ENCODE assay signal across 28 cellular contexts in genomic region chr1:41286992-41287391, GRCh38.
"Had no signal": no experiment of that assay in that cellular context is flagged by ENCODE, and none has a peak within 500 bp of the region (broad histone marks: within the 10 kb centered on the region; RNA-seq: fewer than 3 reads in every experiment).

No MANE protein-coding gene starts in this region.

- H3K27ac ChIP-seq: ascending aorta, brain microvascular endothelial cell, left lung, lower lobe of right lung, ovary, prostate gland, stomach, thyroid gland, upper lobe of left lung, vagina had no signal

- ATAC-seq: activated CD4-positive, alpha-beta T cell treated with anti-CD3 and anti-CD28 coated beads for 36 hours; effector memory CD8-positive, alpha-beta T cell; left lung; lower lobe of right lung; natural killer cell; stimulated activated naive B cell treated with anti-CD40 and anti-IgM and Interleukin-4, amounts not matched to agents 10 μg/mL and 1 μg/mL and 100 μg/mL, for 72 hours had no signal

- H3K9me3 Mint-ChIP-seq: activated naive CD4-positive, alpha-beta T cell treated with anti-CD3 and anti-CD28 coated beads, Interleukin-2, amount 10 ng/mL, durations not matched to agents 7 days and 5 days; activated naive CD8-positive, alpha-beta T cell treated with anti-CD3 and anti-CD28 coated beads, Interleukin-2, amount 10 ng/mL, durations not matched to agents 7 days and 5 days; activated T-helper 1 cell treated with anti-CD3 and anti-CD28 coated beads, Interleukin-12 subunit alpha, Interleukin-12 subunit beta, Interleukin-2, Interleukin-4 antibody, amounts not matched to agents 30 ng/mL and 10 ng/mL and 1 ng/mL, durations not matched to agents 14 hours and 24 hours and 36 hours; effector memory CD8-positive, alpha-beta T cell; natural killer cell; stimulated activated naive B cell treated with anti-CD40 and anti-IgM and Interleukin-4, amounts not matched to agents 10 μg/mL and 1 μg/mL and 100 μg/mL, for 72 hours; T-helper 2 cell treated with Interferon-gamma antibody and Interleukin-4, amounts not matched to agents 5 μg/mL and 100 μg/mL, for 36 hours had no signal

- H3K27me3 ChIP-seq: ascending aorta, ovary, thyroid gland, upper lobe of left lung, vagina had no signal

- H3K27ac Mint-ChIP-seq: activated CD4-positive, alpha-beta T cell treated with anti-CD3 and anti-CD28 coated beads for 36 hours; activated naive CD4-positive, alpha-beta T cell treated with anti-CD3 and anti-CD28 coated beads, Interleukin-2, amount 10 ng/mL, durations not matched to agents 7 days and 5 days; activated naive CD8-positive, alpha-beta T cell treated with anti-CD3 and anti-CD28 coated beads, Interleukin-2, amount 10 ng/mL, durations not matched to agents 7 days and 5 days; activated T-helper 1 cell treated with anti-CD3 and anti-CD28 coated beads, Interleukin-12 subunit alpha, Interleukin-12 subunit beta, Interleukin-2, Interleukin-4 antibody, amounts not matched to agents 30 ng/mL and 10 ng/mL and 1 ng/mL, durations not matched to agents 14 hours and 24 hours and 36 hours; effector memory CD8-positive, alpha-beta T cell; natural killer cell; stimulated activated naive B cell treated with anti-CD40 and anti-IgM and Interleukin-4, amounts not matched to agents 10 μg/mL and 1 μg/mL and 100 μg/mL, for 72 hours; T-helper 2 cell treated with Interferon-gamma antibody and Interleukin-4, amounts not matched to agents 5 μg/mL and 100 μg/mL, for 36 hours had no signal

- H3K4me1 ChIP-seq: left lung, lower lobe of right lung, prostate gland, stomach, vagina had no signal

- H3K9me3 ChIP-seq: ascending aorta, left lung, lower lobe of right lung, ovary, prostate gland, stomach, thyroid gland, upper lobe of left lung, vagina had no signal

- H3K36me3 ChIP-seq: ascending aorta, brain microvascular endothelial cell, left lung, lower lobe of right lung, ovary, prostate gland, stomach, thyroid gland, upper lobe of left lung, vagina had no signal

- H3K4me1 Mint-ChIP-seq: activated naive CD4-positive, alpha-beta T cell treated with anti-CD3 and anti-CD28 coated beads, Interleukin-2, amount 10 ng/mL, durations not matched to agents 7 days and 5 days had no signal

- H3K4me3 Mint-ChIP-seq: activated CD4-positive, alpha-beta T cell treated with anti-CD3 and anti-CD28 coated beads for 36 hours; activated naive CD4-positive, alpha-beta T cell treated with anti-CD3 and anti-CD28 coated beads, Interleukin-2, amount 10 ng/mL, durations not matched to agents 7 days and 5 days; activated naive CD8-positive, alpha-beta T cell treated with anti-CD3 and anti-CD28 coated beads, Interleukin-2, amount 10 ng/mL, durations not matched to agents 7 days and 5 days; activated T-helper 1 cell treated with anti-CD3 and anti-CD28 coated beads, Interleukin-12 subunit alpha, Interleukin-12 subunit beta, Interleukin-2, Interleukin-4 antibody, amounts not matched to agents 30 ng/mL and 10 ng/mL and 1 ng/mL, durations not matched to agents 14 hours and 24 hours and 36 hours; effector memory CD8-positive, alpha-beta T cell; natural killer cell; stimulated activated naive B cell treated with anti-CD40 and anti-IgM and Interleukin-4, amounts not matched to agents 10 μg/mL and 1 μg/mL and 100 μg/mL, for 72 hours; T-helper 2 cell treated with Interferon-gamma antibody and Interleukin-4, amounts not matched to agents 5 μg/mL and 100 μg/mL, for 36 hours had no signal

- H3K4me3 ChIP-seq: ascending aorta, left lung, lower lobe of right lung, ovary, prostate gland, stomach, thyroid gland, upper lobe of left lung, vagina had no signal

- DNase-seq: activated CD4-positive, alpha-beta T cell treated with anti-CD3 and anti-CD28 coated beads for 36 hours; activated CD4-positive, alpha-beta T cell treated with anti-CD3 and anti-CD28 coated beads, Interleukin-2, amount 50 U/mL, for 4 hours; activated CD4-positive, CD25-positive, alpha-beta regulatory T cell; activated CD8-positive, alpha-beta memory T cell treated with anti-CD3 and anti-CD28 coated beads, Interleukin-2, amount 50 U/mL, for 4 hours; activated effector memory CD4-positive, alpha-beta T cell treated with anti-CD3 and anti-CD28 coated beads, Interleukin-2, amount 50 U/mL, for 16 hours; activated naive CD4-positive, alpha-beta T cell treated with anti-CD3 and anti-CD28 coated beads, Interleukin-2, amount 10 ng/mL, durations not matched to agents 7 days and 5 days; activated naive CD8-positive, alpha-beta T cell treated with anti-CD3 and anti-CD28 coated beads, Interleukin-2, amount 10 ng/mL, durations not matched to agents 7 days and 5 days; activated T-cell treated with anti-CD3 and anti-CD28 coated beads, Interleukin-2, amount 50 U/mL, for 1 hour; brain microvascular endothelial cell; cortex of kidney; effector memory CD8-positive, alpha-beta T cell; hippocampal formation; left lung; lower lobe of right lung; mesenchymal stem cell; natural killer cell; ovary; stimulated activated CD4-positive, alpha-beta T cell treated with anti-CD3 and anti-CD28 coated beads, Interleukin-15, amount 100 ng/mL, for 24 hours; stimulated activated CD4-positive, alpha-beta T cell treated with anti-CD3 and anti-CD28 coated beads, Interleukin-2, amount 100 ng/mL, for 24 hours; stimulated activated naive B cell treated with anti-CD40 and anti-IgM and Interleukin-4, amounts not matched to agents 10 μg/mL and 1 μg/mL and 100 μg/mL, for 72 hours; stomach; thyroid gland; upper lobe of left lung had no signal

- H3K36me3 Mint-ChIP-seq: activated naive CD4-positive, alpha-beta T cell treated with anti-CD3 and anti-CD28 coated beads, Interleukin-2, amount 10 ng/mL, durations not matched to agents 7 days and 5 days; activated naive CD8-positive, alpha-beta T cell treated with anti-CD3 and anti-CD28 coated beads, Interleukin-2, amount 10 ng/mL, durations not matched to agents 7 days and 5 days; natural killer cell; stimulated activated naive B cell treated with anti-CD40 and anti-IgM and Interleukin-4, amounts not matched to agents 10 μg/mL and 1 μg/mL and 100 μg/mL, for 72 hours had no signal
